Comparison of ENCODE assay signal across 18 cellular contexts in the genomic region with DNA sequence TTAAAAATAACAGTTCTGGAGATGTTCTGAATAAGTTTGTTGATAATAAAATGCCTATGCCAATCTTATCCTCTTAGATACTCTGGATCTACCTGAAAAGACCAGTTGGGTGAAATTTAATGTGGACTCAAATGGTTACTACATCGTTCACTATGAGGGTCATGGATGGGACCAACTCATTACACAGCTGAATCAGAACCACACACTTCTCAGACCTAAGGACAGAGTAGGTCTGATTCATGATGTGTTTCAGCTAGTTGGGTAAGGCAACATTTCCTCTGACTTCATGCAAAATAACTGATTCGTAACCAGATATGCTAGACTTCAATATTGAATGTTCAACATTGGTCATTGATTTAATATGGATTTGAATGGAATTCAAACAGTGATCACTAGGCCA. TPM values are rescaled to one million over a fixed set of nuclear protein-coding genes. Genes with fewer than 3 reads are reported as not detected.
DNase-seq lines count a peak whose midpoint lies in the region; ATAC-seq and TF ChIP-seq lines count a peak whose summit lies in the region.
"Had no signal": no experiment of that assay in that cellular context is flagged by ENCODE, and none has a peak within 500 bp of the region (broad histone marks: within the 10 kb centered on the region; RNA-seq: fewer than 3 reads in every experiment).

No MANE protein-coding gene starts in this region.

- CTCF ChIA-PET in A673 (lab: Charles Lee), result no interaction called here

- H3K4me3 Mint-ChIP-seq in activated CD4-positive, alpha-beta T cell treated with anti-CD3 and anti-CD28 coated beads, Interleukin-2, amount 10 ng/mL, durations not matched to agents 24 days and 14 days, result no peak overlapping the region
- H3K4me3 Mint-ChIP-seq in T-helper 17 cell, result no peak overlapping the region
- H3K4me3 Mint-ChIP-seq: CD14-positive monocyte had no signal

- H3K27ac ChIP-seq in A673 (ENCODE audit: low read depth, low read length, poor library complexity, severe bottlenecking), result no peak overlapping the region
- H3K27ac ChIP-seq: PC-9, SK-N-MC had no signal

- POLR2A ChIA-PET in A673 (lab: Charles Lee; ENCODE audit: low non-redundant PET), result no interaction called here

- no peaks in the 10 kb centered on the region for H3K4me1 ChIP-seq in A673 (ENCODE audit: insufficient read depth, low read length, poor library complexity, severe bottlenecking)

- no peak for TF ChIP-seq CTCF in A673 (conservative IDR thresholded peaks at IDR 0.05; ENCODE audit: low read depth, low read length)

- H3K36me3 ChIP-seq in A673 (ENCODE audit: insufficient read depth, low read length, poor library complexity, severe bottlenecking), result no peaks in the 10 kb centered on the region

- no peak overlapping the region for H3K4me3 ChIP-seq in A673 (ENCODE audit: low read depth, low read length, poor library complexity, severe bottlenecking)
- H3K4me3 ChIP-seq: PC-9, SK-N-MC had no signal

- H3K9me3 ChIP-seq in T-helper 17 cell (ENCODE audit: control insufficient read depth, low read length, poor library complexity, severe bottlenecking) (no peaks in the 10 kb centered on the region), A673 (ENCODE audit: low read depth, low read length, poor library complexity, severe bottlenecking) (no peaks in the 10 kb centered on the region)

- H3K4me1 Mint-ChIP-seq in activated CD4-positive, alpha-beta T cell treated with anti-CD3 and anti-CD28 coated beads, Interleukin-2, amount 10 ng/mL, durations not matched to agents 24 days and 14 days, result peaks cover 21% of the 10 kb centered on the region
- H3K4me1 Mint-ChIP-seq in T-helper 17 cell, result peaks cover 12% of the 10 kb centered on the region

- no peaks in the 10 kb centered on the region for H3K27me3 Mint-ChIP-seq in activated CD4-positive, alpha-beta T cell treated with anti-CD3 and anti-CD28 coated beads, Interleukin-2, amount 10 ng/mL, durations not matched to agents 24 days and 14 days
- no peaks in the 10 kb centered on the region for H3K27me3 Mint-ChIP-seq in T-helper 17 cell

- no peak overlapping the region for H3K27ac Mint-ChIP-seq in activated CD4-positive, alpha-beta T cell treated with anti-CD3 and anti-CD28 coated beads, Interleukin-2, amount 10 ng/mL, durations not matched to agents 24 days and 14 days
- peak overlapping the region; percentile 59 for H3K27ac Mint-ChIP-seq in T-helper 17 cell

- no peaks in the 10 kb centered on the region for H3K27me3 ChIP-seq in A673 (replicated peaks; ENCODE audit: insufficient read depth, low read depth, low read length, poor library complexity)

- intact Hi-C loops in activated CD4-positive, alpha-beta T cell treated with anti-CD3 and anti-CD28 coated beads, Interleukin-2, amount 10 ng/mL, durations not matched to agents 24 days and 14 days (cut with micrococcal nuclease), result no loop called here
- intact Hi-C loops in A673 (cut with micrococcal nuclease; ENCODE audit: unreplicated experiment), result no loop called here

- BruUV-seq in A673 (replicated peaks; lab: Mats Ljungman, UMichigan), result no TSS peak

- no peak for ATAC-seq in T-helper 17 cell
- ATAC-seq: HepG2 had no signal

- no peaks in the 10 kb centered on the region for H3K9me3 Mint-ChIP-seq in activated CD4-positive, alpha-beta T cell treated with anti-CD3 and anti-CD28 coated beads, Interleukin-2, amount 10 ng/mL, durations not matched to agents 24 days and 14 days

- no peak for TF ChIP-seq POLR2A in erythroblast (IDR thresholded peaks at IDR 0.05; ENCODE audit: low read length)

- DNase-seq in activated CD4-positive, alpha-beta T cell treated with anti-CD3 and anti-CD28 coated beads, Interleukin-2, amount 10 ng/mL, durations not matched to agents 24 days and 14 days, result peak; percentile 33
- no peak for DNase-seq in activated CD4-positive, alpha-beta T cell treated with anti-CD3 and anti-CD28 coated beads, Interleukin-2, amount 50 U/mL, for 1 hour
- DNase-seq in ELR (ENCODE audit: low read depth), result peak; percentile 73
- no peak for DNase-seq in T-helper 17 cell
- DNase-seq in kidney tubule cell (ENCODE audit: low spot score), result peak; percentile 69
- DNase-seq in foreskin melanocyte, result no peak
- DNase-seq in A673 (ENCODE audit: low spot score), result no peak
- DNase-seq in erythroblast (lab: John Stamatoyannopoulos, UW), result no peak
- DNase-seq: 8988T, DMS79, NCI-H187 treated with DMSO at 0.1 percent for 48 hours, NCI-H2171, NCI-H446 treated with DMSO at 0.1 percent for 48 hours, NCI-H748 treated with DMSO at 0.1 percent for 48 hours, PC-9 had no signal

- peaks cover 66% of the 10 kb centered on the region for H3K36me3 Mint-ChIP-seq in activated CD4-positive, alpha-beta T cell treated with anti-CD3 and anti-CD28 coated beads, Interleukin-2, amount 10 ng/mL, durations not matched to agents 24 days and 14 days (ENCODE audit: low read depth)
- peaks cover 7% of the 10 kb centered on the region for H3K36me3 Mint-ChIP-seq in T-helper 17 cell (ENCODE audit: low read depth)

RNA-seq across cellular contexts. Expression of a gene that starts 27.0 kb away (rescaled TPM):
- 48.9 and 51.3 TPM in 2 replicates for total RNA-seq in activated CD4-positive, alpha-beta T cell treated with anti-CD3 and anti-CD28 coated beads, Interleukin-2, amount 10 ng/mL, durations not matched to agents 24 days and 14 days
- 10 to 100 TPM; 42.7 to 65.6 TPM for total RNA-seq in T-helper 17 cell
- total RNA-seq in A673 (2021), result 2.0 and 2.6 TPM in 2 replicates

RNA-seq across cellular contexts. Expression of a gene that starts 32.6 kb away (rescaled TPM):
- total RNA-seq in activated CD4-positive, alpha-beta T cell treated with anti-CD3 and anti-CD28 coated beads, Interleukin-2, amount 10 ng/mL, durations not matched to agents 24 days and 14 days, result 38.2 and 39.4 TPM in 2 replicates
- total RNA-seq in T-helper 17 cell (10 to 100 TPM; 72.4 to 80.7 TPM), A673 (2021) (10.3 and 12.8 TPM in 2 replicates)

Comparison
In these comparisons a context has a peak if more than half of its experiments do, and no peak if none do; other contexts are left out.
1. DNase-seq: peak in activated CD4-positive, alpha-beta T cell treated with anti-CD3 and anti-CD28 coated beads, Interleukin-2, amount 10 ng/mL, durations not matched to agents 24 days and 14 days (single experiment), ELR (single experiment) and kidney tubule cell (single experiment); none in activated CD4-positive, alpha-beta T cell treated with anti-CD3 and anti-CD28 coated beads, Interleukin-2, amount 50 U/mL, for 1 hour (single experiment), T-helper 17 cell (0 of 3), foreskin melanocyte (single experiment), A673 (single experiment) and erythroblast (0 of 2).
2. RNA of a gene that starts 27.0 kb away (total RNA-seq): 42.7 to 65.6 TPM in T-helper 17 cell and 48.9 to 51.3 TPM in activated CD4-positive, alpha-beta T cell treated with anti-CD3 and anti-CD28 coated beads, Interleukin-2, amount 10 ng/mL, durations not matched to agents 24 days and 14 days; 2.0 to 2.6 TPM in A673; every median in the first group is over 10 times any median in the second.